9 cellular contexts compared by ENCODE assay signal in genomic region chr16:74449470-74449869, GRCh38. TPM values are rescaled to one million over a fixed set of nuclear protein-coding genes. Genes with fewer than 3 reads are reported as not detected.
DNase-seq lines count a peak whose midpoint lies in the region; ATAC-seq lines count a peak whose summit lies in the region.
"Had no signal": no experiment of that assay in that cellular context is flagged by ENCODE, and none has a peak within 500 bp of the region (broad histone marks: within the 10 kb centered on the region; RNA-seq: fewer than 3 reads in every experiment).

No MANE protein-coding gene starts in this region.

- H3K36me3 Mint-ChIP-seq in activated naive CD8-positive, alpha-beta T cell treated with anti-CD3 and anti-CD28 coated beads for 36 hours, result peaks cover 5% of the 10 kb centered on the region

- H3K4me3 ChIP-seq in right cardiac atrium (ENCODE audit: low read length) (no peak overlapping the region), skin epidermis (no peak overlapping the region)

- H3K27ac ChIP-seq in right cardiac atrium (ENCODE audit: low read length), result peak overlapping the region; percentile 81
- H3K27ac ChIP-seq in skin epidermis, result peak overlapping the region in 18 of 21 experiments; percentile 32 to 83 (median 69)

- 88% methylated on average over 5 of the region's 5 CpGs for WGBS in right cardiac atrium

- intact Hi-C loops in right cardiac atrium (cut with DNase I), result no loop called here

- peaks cover 20% of the 10 kb centered on the region for H3K4me1 ChIP-seq in right cardiac atrium (ENCODE audit: control insufficient read depth, insufficient read depth, low read length)

- H3K27me3 ChIP-seq in right cardiac atrium (ENCODE audit: control insufficient read depth, insufficient read depth), result no peaks in the 10 kb centered on the region

- no peaks in the 10 kb centered on the region for H3K9me3 ChIP-seq in right cardiac atrium (ENCODE audit: control insufficient read depth, low read length)

- H3K4me1 Mint-ChIP-seq in activated naive CD8-positive, alpha-beta T cell treated with anti-CD3 and anti-CD28 coated beads for 36 hours, result no peaks in the 10 kb centered on the region

- peak overlapping the region; percentile 18 for H3K27ac Mint-ChIP-seq in activated naive CD8-positive, alpha-beta T cell treated with anti-CD3 and anti-CD28 coated beads for 36 hours

- no peak overlapping the region for H3K4me3 Mint-ChIP-seq in activated naive CD8-positive, alpha-beta T cell treated with anti-CD3 and anti-CD28 coated beads for 36 hours

- ATAC-seq in right cardiac atrium (peak in 1 of 2 donors; percentile 49), HG03460 (IDR thresholded peaks at IDR 0.05; ENCODE audit: unreplicated experiment) (no peak)

- H3K27me3 Mint-ChIP-seq in activated naive CD8-positive, alpha-beta T cell treated with anti-CD3 and anti-CD28 coated beads for 36 hours, result no peaks in the 10 kb centered on the region

- no peaks in the 10 kb centered on the region for H3K9me3 Mint-ChIP-seq in activated naive CD8-positive, alpha-beta T cell treated with anti-CD3 and anti-CD28 coated beads for 36 hours

- DNase-seq in GM03348 (ENCODE audit: low spot score) (peak; percentile 73), right cardiac atrium (peak in 2 of 3 donors; percentile 39 to 60), GOT3 (lab: John Stamatoyannopoulos, UW) (no peak), SIG-M5 treated with dmso at 0.1 percent for 504 hours (lab: John Stamatoyannopoulos, UW; ENCODE audit: unreplicated experiment) (no peak), NAMALWA (ENCODE audit: low spot score) (no peak)
- no peak for DNase-seq in activated naive CD8-positive, alpha-beta T cell treated with anti-CD3 and anti-CD28 coated beads for 36 hours
- DNase-seq: stimulated activated CD4-positive, alpha-beta T cell treated with anti-CD3 and anti-CD28 coated beads, Interleukin-2, amount 100 ng/mL, for 48 hours had no signal

RNA-seq across cellular contexts. Expression of gene CLEC18B, which starts 28.2 kb away (rescaled TPM):
- total RNA-seq in activated naive CD8-positive, alpha-beta T cell treated with anti-CD3 and anti-CD28 coated beads for 36 hours, result under 1 TPM; 0.36 to 0.39 TPM
- total RNA-seq in right cardiac atrium, result under 1 TPM in 2 of 4 donors, not detected in 2; 0.24 to 0.31 TPM
- polyA plus RNA-seq in right cardiac atrium, result 0.11 TPM

Comparison
In these comparisons a context has a peak if more than half of its experiments do, and no peak if none do; other contexts are left out.
1. DNase-seq: peak in GM03348 (single experiment) and right cardiac atrium (2 of 3); none in activated naive CD8-positive, alpha-beta T cell treated with anti-CD3 and anti-CD28 coated beads for 36 hours (single experiment), GOT3 (single experiment), SIG-M5 treated with dmso at 0.1 percent for 504 hours (single experiment) and NAMALWA (single experiment).